Comparison of ENCODE assay signal across 7 cellular contexts in genomic region chr1:227947678-227948492, GRCh38. TPM values are rescaled to one million over a fixed set of nuclear protein-coding genes. Genes with fewer than 3 reads are reported as not detected.
A peak's percentile ranks its signal among the peaks of the same experiment; 100 is the strongest.
DNase-seq lines count a peak whose midpoint lies in the region; TF ChIP-seq lines count a peak whose summit lies in the region.

Gene WNT9A, minus strand, starts transcription at chr1:227947932. Its CDS starts 45 bp downstream, at chr1:227947887.

- H3K27me3 Mint-ChIP-seq in endodermal cell (ENCODE audit: insufficient read depth), result peaks cover 45% of the 10 kb centered on the region

- H3K9me3 ChIP-seq in SK-N-MC (ENCODE audit: low read depth, low read length), result no peaks in the 10 kb centered on the region
- no peaks in the 10 kb centered on the region for H3K9me3 ChIP-seq in endodermal cell (ENCODE audit: control insufficient read depth, low read length)
- H3K9me3 ChIP-seq in uterus, result no peaks in the 10 kb centered on the region

- no peaks in the 10 kb centered on the region for H3K79me2 ChIP-seq in mesendoderm (ENCODE audit: control insufficient read depth, insufficient read depth, low read length)

- no peak within 1 kb of the TSS for H3K4ac ChIP-seq in mesendoderm (ENCODE audit: low read depth, low read length)

- H3K9ac ChIP-seq in SK-N-MC (ENCODE audit: insufficient read length) (peak within 1 kb of the TSS; percentile 53), endodermal cell (ENCODE audit: extremely low read depth, low read length, poor library complexity, severe bottlenecking) (peak within 1 kb of the TSS; percentile 41), mesendoderm (ENCODE audit: low read length) (peak within 1 kb of the TSS; percentile 73)

- peak within 1 kb of the TSS; percentile 80 for H3K23ac ChIP-seq in mesendoderm (ENCODE audit: low read length)

- DNase-seq in ELF-1 (ENCODE audit: low read depth, low spot score) (peak; percentile 50), HK-2 (ENCODE audit: unreplicated experiment) (peak; percentile 42), SK-N-MC (ENCODE audit: low read depth, low spot score) (no peak), endodermal cell (peak; percentile 87), mesendoderm (peak; percentile 71), uterus (peak; percentile 43 to 56), inferior parietal cortex (ENCODE audit: extremely low spot score) (no peak)

- H3K79me1 ChIP-seq in mesendoderm (ENCODE audit: low read length), result no peaks in the 10 kb centered on the region

- H3K27ac Mint-ChIP-seq in endodermal cell, result peak within 1 kb of the TSS; percentile 77

- no peaks in the 10 kb centered on the region for H3K9me3 Mint-ChIP-seq in endodermal cell

- H3K4me3 ChIP-seq in SK-N-MC (peak within 1 kb of the TSS; percentile 83), endodermal cell (ENCODE audit: low read length) (peak within 1 kb of the TSS; percentile 81), mesendoderm (ENCODE audit: low read length) (peak within 1 kb of the TSS; percentile 40), uterus (peak within 1 kb of the TSS; percentile 39 to 70)

- H3K4me3 Mint-ChIP-seq in endodermal cell, result peak within 1 kb of the TSS; percentile 69

- H2BK5ac ChIP-seq in mesendoderm (ENCODE audit: low read length), result no peak within 1 kb of the TSS

- TF ChIP-seq CTCF in endodermal cell (conservative IDR thresholded peaks at IDR 0.05), result no peak
- TF ChIP-seq CTCF in uterus (IDR thresholded peaks at IDR 0.05), result peak in 2 of 4 experiments; percentile 12 to 18

- H2BK15ac ChIP-seq in mesendoderm (replicated peaks; ENCODE audit: low read depth), result no peak within 1 kb of the TSS

- TF ChIP-seq POLR2A in uterus (IDR thresholded peaks at IDR 0.05), result peak; percentile 59 to 71

- H2AK5ac ChIP-seq in mesendoderm (ENCODE audit: low read length), result no peak within 1 kb of the TSS

- intact Hi-C loops in uterus (cut with DNase I; ENCODE audit: low total_unique reads), result loop anchor here (5.0 kb wide), 1 partner anchor 186 kb away; no protein-coding TSS in a partner anchor

- no peak within 1 kb of the TSS for H4K8ac ChIP-seq in mesendoderm (ENCODE audit: low read depth, low read length)

- peak within 1 kb of the TSS; percentile 85 for H3K56ac ChIP-seq in mesendoderm (ENCODE audit: low read length)

- no peaks in the 10 kb centered on the region for H3K36me3 ChIP-seq in SK-N-MC (ENCODE audit: insufficient read depth, low read length)
- H3K36me3 ChIP-seq in endodermal cell (ENCODE audit: control insufficient read depth, insufficient read depth, low read length), result no peaks in the 10 kb centered on the region
- no peaks in the 10 kb centered on the region for H3K36me3 ChIP-seq in mesendoderm (ENCODE audit: control insufficient read depth, insufficient read depth, low read length)
- H3K36me3 ChIP-seq in uterus, result no peaks in the 10 kb centered on the region

- H3K27me3 ChIP-seq in endodermal cell (ENCODE audit: control insufficient read depth, insufficient read depth, low read length, poor library complexity, severe bottlenecking) (peaks cover 24% of the 10 kb centered on the region), mesendoderm (ENCODE audit: insufficient read depth, low read length, poor library complexity) (no peaks in the 10 kb centered on the region), uterus (no peaks in the 10 kb centered on the region)

- H3K4me2 ChIP-seq in mesendoderm (ENCODE audit: low read length), result peak within 1 kb of the TSS; percentile 68

- H4K5ac ChIP-seq in mesendoderm (ENCODE audit: low read length), result no peak within 1 kb of the TSS

- H3K27ac ChIP-seq in SK-N-MC (no peak within 1 kb of the TSS), endodermal cell (ENCODE audit: low read depth, low read length) (no peak within 1 kb of the TSS), mesendoderm (ENCODE audit: low read depth, low read length) (no peak within 1 kb of the TSS), uterus (peak within 1 kb of the TSS; percentile 73 to 93)

- H3K18ac ChIP-seq in mesendoderm (ENCODE audit: low read length), result peak within 1 kb of the TSS; percentile 31

- H3K36me3 Mint-ChIP-seq in endodermal cell (ENCODE audit: low read depth), result no peaks in the 10 kb centered on the region

- peaks cover 5% of the 10 kb centered on the region for H3K4me1 Mint-ChIP-seq in endodermal cell

- WGBS in endodermal cell (ENCODE audit: insufficient coverage in 1 of 2, insufficient read length in 1 of 2), 2 experiments, result 0% methylated on average over 13 to 119 of the region's 119 CpGs
- no CpG with 5 or more reads among the region's 119 CpGs for WGBS in mesendoderm (ENCODE audit: extremely low coverage, insufficient coverage, low lambda C conversion rate)

- H3K4me1 ChIP-seq in endodermal cell (ENCODE audit: control insufficient read depth, insufficient read depth, low read length), result no peaks in the 10 kb centered on the region
- no peaks in the 10 kb centered on the region for H3K4me1 ChIP-seq in mesendoderm (ENCODE audit: control insufficient read depth, low read depth, low read length)
- H3K4me1 ChIP-seq in uterus, result peaks cover 0 to 13% of the 10 kb centered on the region in 2 donors

- H2BK120ac ChIP-seq in mesendoderm (ENCODE audit: low read depth, low read length), result no peak within 1 kb of the TSS

RNA-seq across cellular contexts. Expression of gene WNT9A, which starts in this region (rescaled TPM):
- total RNA-seq in endodermal cell (1 to 10 TPM; 1.2 to 1.7 TPM), uterus (1 to 10 TPM in 3 of 4 donors, not detected in 1; 2.4 to 6.8 (median 4.4) TPM)
- polyA plus RNA-seq in endodermal cell (2013, experiment 1 of 2), result 4.7 TPM
- 5.5 TPM for polyA plus RNA-seq in endodermal cell (2013, experiment 2 of 2)
- 0.21 TPM for polyA plus RNA-seq in mesendoderm (2013, experiment 1 of 2)
- polyA plus RNA-seq in mesendoderm (2013, experiment 2 of 2), result 0.15 TPM

Comparison
In these comparisons a context has a peak if more than half of its experiments do, and no peak if none do; other contexts are left out.
1. DNase-seq: peak in ELF-1 (single experiment), HK-2 (single experiment), endodermal cell (single experiment), mesendoderm (single experiment) and uterus (2 of 2); none in SK-N-MC (single experiment) and inferior parietal cortex (single experiment).
2. H3K27ac ChIP-seq: peak in uterus (2 of 2); none in SK-N-MC (single experiment), endodermal cell (single experiment) and mesendoderm (single experiment).
3. Peak in every context shown above with its lines, with median percentiles within 50 percentile points of each other: H3K4me3 ChIP-seq and H3K9ac ChIP-seq.